1 cellular context compared by ENCODE assay signal in the genomic region with DNA sequence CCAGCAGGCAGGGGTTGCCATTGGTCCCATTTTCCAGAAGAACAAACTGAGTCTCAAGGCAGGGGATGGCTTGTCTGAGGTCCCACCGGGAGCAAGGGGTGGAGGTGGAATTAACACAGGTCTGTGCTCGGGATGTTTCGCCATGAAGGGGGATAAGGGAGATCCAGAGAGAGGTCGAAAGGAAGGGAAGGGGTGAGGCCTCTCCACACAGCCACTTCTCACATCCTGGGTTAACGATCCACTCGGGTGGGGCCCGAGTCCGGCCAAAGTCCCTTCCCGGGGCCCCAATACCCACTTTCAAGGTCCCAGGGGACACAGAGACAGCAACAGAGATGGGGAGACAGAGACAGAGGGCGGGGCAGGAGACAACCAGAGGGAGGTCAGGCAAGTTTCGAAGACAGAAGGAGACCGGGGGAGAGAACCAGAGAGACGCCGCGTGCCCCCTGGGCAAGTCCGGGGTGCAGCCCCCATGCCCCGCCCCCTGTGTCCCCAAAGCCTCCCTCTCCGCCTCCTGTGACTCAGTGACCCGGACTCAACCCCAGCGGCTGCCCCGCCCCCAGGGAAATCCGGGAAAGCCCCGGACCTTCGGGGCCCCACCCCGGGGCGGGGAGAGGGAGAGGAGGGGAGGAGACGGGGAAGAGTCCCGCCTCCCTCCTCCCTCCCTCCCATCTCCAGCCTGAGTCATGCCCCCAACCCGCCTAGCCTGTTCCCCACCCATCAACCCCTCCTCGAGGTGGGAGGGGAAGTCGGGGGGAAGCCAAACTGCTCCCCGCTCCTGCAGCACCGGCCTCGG.
TF ChIP-seq lines count a peak whose summit lies in the region.

No MANE protein-coding gene starts in this region.

TF ChIP-seq in HEK293, 187 proteins besides CTCF, POLR2A, EP300 and RAD21 (continued from another document and continues in another):
- TF ChIP-seq, protein P1, sequence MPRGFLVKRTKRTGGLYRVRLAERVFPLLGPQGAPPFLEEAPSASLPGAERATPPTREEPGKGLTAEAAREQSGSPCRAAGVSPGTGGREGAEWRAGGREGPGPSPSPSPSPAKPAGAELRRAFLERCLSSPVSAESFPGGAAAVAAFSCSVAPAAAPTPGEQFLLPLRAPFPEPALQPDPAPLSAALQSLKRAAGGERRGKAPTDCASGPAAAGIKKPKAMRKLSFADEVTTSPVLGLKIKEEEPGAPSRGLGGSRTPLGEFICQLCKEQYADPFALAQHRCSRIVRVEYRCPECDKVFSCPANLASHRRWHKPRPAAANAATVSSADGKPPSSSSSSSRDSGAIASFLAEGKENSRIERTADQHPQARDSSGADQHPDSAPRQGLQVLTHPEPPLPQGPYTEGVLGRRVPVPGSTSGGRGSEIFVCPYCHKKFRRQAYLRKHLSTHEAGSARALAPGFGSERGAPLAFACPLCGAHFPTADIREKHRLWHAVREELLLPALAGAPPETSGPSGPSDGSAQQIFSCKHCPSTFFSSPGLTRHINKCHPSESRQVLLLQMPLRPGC (tag by site-specific recombination; IDR thresholded peaks at IDR 0.05): no peak
- TF ChIP-seq, protein P2, sequence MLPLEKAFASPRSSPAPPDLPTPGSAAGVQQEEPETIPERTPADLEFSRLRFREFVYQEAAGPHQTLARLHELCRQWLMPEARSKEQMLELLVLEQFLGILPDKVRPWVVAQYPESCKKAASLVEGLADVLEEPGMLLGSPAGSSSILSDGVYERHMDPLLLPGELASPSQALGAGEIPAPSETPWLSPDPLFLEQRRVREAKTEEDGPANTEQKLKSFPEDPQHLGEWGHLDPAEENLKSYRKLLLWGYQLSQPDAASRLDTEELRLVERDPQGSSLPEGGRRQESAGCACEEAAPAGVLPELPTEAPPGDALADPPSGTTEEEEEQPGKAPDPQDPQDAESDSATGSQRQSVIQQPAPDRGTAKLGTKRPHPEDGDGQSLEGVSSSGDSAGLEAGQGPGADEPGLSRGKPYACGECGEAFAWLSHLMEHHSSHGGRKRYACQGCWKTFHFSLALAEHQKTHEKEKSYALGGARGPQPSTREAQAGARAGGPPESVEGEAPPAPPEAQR (tag by site-specific recombination; IDR thresholded peaks at IDR 0.05): no peak
- TF ChIP-seq ZBTB17 (tag by site-specific recombination; IDR thresholded peaks at IDR 0.05) (no peak), ZNF426 (tag by site-specific recombination; IDR thresholded peaks at IDR 0.05) (no peak), ZNF211 (tag by site-specific recombination; IDR thresholded peaks at IDR 0.05; ENCODE audit: low read depth) (no peak), ZBTB20 (tag by site-specific recombination; IDR thresholded peaks at IDR 0.05) (no peak), ZNF549 (tag by site-specific recombination; IDR thresholded peaks at IDR 0.05) (no peak), ZNF48 (tag by site-specific recombination; IDR thresholded peaks at IDR 0.05) (no peak), ZNF677 (tag by site-specific recombination; IDR thresholded peaks at IDR 0.05) (no peak), ZNF558 (tag by site-specific recombination; IDR thresholded peaks at IDR 0.05) (no peak), SP2 (tag by site-specific recombination; IDR thresholded peaks at IDR 0.05) (peak; percentile 90), ZNF239 (tag by site-specific recombination; IDR thresholded peaks at IDR 0.05) (no peak), WT1 (tag by site-specific recombination; IDR thresholded peaks at IDR 0.05) (peak; percentile 74), ZBTB21 (tag by site-specific recombination; IDR thresholded peaks at IDR 0.05) (no peak), ZNF707 (tag by site-specific recombination; IDR thresholded peaks at IDR 0.05) (no peak), SCRT2 (tag by site-specific recombination; IDR thresholded peaks at IDR 0.05) (no peak), ZNF157 (tag by site-specific recombination; IDR thresholded peaks at IDR 0.05) (no peak)
- TF ChIP-seq, protein P3, sequence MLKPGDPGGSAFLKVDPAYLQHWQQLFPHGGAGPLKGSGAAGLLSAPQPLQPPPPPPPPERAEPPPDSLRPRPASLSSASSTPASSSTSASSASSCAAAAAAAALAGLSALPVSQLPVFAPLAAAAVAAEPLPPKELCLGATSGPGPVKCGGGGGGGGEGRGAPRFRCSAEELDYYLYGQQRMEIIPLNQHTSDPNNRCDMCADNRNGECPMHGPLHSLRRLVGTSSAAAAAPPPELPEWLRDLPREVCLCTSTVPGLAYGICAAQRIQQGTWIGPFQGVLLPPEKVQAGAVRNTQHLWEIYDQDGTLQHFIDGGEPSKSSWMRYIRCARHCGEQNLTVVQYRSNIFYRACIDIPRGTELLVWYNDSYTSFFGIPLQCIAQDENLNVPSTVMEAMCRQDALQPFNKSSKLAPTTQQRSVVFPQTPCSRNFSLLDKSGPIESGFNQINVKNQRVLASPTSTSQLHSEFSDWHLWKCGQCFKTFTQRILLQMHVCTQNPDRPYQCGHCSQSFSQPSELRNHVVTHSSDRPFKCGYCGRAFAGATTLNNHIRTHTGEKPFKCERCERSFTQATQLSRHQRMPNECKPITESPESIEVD (tag by site-specific recombination; IDR thresholded peaks at IDR 0.05): no peak
- TF ChIP-seq, protein P4, sequence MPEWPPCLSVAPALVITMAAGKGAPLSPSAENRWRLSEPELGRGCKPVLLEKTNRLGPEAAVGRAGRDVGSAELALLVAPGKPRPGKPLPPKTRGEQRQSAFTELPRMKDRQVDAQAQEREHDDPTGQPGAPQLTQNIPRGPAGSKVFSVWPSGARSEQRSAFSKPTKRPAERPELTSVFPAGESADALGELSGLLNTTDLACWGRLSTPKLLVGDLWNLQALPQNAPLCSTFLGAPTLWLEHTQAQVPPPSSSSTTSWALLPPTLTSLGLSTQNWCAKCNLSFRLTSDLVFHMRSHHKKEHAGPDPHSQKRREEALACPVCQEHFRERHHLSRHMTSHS (tag by site-specific recombination; IDR thresholded peaks at IDR 0.05): no peak
- TF ChIP-seq, protein P5, sequence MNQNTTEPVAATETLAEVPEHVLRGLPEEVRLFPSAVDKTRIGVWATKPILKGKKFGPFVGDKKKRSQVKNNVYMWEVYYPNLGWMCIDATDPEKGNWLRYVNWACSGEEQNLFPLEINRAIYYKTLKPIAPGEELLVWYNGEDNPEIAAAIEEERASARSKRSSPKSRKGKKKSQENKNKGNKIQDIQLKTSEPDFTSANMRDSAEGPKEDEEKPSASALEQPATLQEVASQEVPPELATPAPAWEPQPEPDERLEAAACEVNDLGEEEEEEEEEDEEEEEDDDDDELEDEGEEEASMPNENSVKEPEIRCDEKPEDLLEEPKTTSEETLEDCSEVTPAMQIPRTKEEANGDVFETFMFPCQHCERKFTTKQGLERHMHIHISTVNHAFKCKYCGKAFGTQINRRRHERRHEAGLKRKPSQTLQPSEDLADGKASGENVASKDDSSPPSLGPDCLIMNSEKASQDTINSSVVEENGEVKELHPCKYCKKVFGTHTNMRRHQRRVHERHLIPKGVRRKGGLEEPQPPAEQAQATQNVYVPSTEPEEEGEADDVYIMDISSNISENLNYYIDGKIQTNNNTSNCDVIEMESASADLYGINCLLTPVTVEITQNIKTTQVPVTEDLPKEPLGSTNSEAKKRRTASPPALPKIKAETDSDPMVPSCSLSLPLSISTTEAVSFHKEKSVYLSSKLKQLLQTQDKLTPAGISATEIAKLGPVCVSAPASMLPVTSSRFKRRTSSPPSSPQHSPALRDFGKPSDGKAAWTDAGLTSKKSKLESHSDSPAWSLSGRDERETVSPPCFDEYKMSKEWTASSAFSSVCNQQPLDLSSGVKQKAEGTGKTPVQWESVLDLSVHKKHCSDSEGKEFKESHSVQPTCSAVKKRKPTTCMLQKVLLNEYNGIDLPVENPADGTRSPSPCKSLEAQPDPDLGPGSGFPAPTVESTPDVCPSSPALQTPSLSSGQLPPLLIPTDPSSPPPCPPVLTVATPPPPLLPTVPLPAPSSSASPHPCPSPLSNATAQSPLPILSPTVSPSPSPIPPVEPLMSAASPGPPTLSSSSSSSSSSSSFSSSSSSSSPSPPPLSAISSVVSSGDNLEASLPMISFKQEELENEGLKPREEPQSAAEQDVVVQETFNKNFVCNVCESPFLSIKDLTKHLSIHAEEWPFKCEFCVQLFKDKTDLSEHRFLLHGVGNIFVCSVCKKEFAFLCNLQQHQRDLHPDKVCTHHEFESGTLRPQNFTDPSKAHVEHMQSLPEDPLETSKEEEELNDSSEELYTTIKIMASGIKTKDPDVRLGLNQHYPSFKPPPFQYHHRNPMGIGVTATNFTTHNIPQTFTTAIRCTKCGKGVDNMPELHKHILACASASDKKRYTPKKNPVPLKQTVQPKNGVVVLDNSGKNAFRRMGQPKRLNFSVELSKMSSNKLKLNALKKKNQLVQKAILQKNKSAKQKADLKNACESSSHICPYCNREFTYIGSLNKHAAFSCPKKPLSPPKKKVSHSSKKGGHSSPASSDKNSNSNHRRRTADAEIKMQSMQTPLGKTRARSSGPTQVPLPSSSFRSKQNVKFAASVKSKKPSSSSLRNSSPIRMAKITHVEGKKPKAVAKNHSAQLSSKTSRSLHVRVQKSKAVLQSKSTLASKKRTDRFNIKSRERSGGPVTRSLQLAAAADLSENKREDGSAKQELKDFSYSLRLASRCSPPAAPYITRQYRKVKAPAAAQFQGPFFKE (tag by site-specific recombination; IDR thresholded peaks at IDR 0.05; ENCODE audit: borderline replicate concordance): no peak
- TF ChIP-seq, protein P6, sequence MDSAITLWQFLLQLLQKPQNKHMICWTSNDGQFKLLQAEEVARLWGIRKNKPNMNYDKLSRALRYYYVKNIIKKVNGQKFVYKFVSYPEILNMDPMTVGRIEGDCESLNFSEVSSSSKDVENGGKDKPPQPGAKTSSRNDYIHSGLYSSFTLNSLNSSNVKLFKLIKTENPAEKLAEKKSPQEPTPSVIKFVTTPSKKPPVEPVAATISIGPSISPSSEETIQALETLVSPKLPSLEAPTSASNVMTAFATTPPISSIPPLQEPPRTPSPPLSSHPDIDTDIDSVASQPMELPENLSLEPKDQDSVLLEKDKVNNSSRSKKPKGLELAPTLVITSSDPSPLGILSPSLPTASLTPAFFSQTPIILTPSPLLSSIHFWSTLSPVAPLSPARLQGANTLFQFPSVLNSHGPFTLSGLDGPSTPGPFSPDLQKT (IDR thresholded peaks at IDR 0.05; ENCODE audit: borderline replicate concordance, low read depth, low read length): no peak
- TF ChIP-seq, protein P7, sequence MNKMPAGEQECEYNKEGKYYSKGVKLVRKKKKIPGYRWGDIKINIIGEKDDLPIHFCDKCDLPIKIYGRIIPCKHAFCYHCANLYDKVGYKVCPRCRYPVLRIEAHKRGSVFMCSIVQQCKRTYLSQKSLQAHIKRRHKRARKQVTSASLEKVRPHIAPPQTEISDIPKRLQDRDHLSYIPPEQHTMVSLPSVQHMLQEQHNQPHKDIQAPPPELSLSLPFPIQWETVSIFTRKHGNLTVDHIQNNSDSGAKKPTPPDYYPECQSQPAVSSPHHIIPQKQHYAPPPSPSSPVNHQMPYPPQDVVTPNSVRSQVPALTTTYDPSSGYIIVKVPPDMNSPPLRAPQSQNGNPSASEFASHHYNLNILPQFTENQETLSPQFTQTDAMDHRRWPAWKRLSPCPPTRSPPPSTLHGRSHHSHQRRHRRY (tag by site-specific recombination; IDR thresholded peaks at IDR 0.05): no peak
- TF ChIP-seq, protein P8, sequence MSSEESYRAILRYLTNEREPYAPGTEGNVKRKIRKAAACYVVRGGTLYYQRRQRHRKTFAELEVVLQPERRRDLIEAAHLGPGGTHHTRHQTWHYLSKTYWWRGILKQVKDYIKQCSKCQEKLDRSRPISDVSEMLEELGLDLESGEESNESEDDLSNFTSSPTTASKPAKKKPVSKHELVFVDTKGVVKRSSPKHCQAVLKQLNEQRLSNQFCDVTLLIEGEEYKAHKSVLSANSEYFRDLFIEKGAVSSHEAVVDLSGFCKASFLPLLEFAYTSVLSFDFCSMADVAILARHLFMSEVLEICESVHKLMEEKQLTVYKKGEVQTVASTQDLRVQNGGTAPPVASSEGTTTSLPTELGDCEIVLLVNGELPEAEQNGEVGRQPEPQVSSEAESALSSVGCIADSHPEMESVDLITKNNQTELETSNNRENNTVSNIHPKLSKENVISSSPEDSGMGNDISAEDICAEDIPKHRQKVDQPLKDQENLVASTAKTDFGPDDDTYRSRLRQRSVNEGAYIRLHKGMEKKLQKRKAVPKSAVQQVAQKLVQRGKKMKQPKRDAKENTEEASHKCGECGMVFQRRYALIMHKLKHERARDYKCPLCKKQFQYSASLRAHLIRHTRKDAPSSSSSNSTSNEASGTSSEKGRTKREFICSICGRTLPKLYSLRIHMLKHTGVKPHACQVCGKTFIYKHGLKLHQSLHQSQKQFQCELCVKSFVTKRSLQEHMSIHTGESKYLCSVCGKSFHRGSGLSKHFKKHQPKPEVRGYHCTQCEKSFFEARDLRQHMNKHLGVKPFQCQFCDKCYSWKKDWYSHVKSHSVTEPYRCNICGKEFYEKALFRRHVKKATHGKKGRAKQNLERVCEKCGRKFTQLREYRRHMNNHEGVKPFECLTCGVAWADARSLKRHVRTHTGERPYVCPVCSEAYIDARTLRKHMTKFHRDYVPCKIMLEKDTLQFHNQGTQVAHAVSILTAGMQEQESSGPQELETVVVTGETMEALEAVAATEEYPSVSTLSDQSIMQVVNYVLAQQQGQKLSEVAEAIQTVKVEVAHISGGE (tag by site-specific recombination; conservative IDR thresholded peaks at IDR 0.05; ENCODE audit: low read depth): no peak
- TF ChIP-seq, protein P9, sequence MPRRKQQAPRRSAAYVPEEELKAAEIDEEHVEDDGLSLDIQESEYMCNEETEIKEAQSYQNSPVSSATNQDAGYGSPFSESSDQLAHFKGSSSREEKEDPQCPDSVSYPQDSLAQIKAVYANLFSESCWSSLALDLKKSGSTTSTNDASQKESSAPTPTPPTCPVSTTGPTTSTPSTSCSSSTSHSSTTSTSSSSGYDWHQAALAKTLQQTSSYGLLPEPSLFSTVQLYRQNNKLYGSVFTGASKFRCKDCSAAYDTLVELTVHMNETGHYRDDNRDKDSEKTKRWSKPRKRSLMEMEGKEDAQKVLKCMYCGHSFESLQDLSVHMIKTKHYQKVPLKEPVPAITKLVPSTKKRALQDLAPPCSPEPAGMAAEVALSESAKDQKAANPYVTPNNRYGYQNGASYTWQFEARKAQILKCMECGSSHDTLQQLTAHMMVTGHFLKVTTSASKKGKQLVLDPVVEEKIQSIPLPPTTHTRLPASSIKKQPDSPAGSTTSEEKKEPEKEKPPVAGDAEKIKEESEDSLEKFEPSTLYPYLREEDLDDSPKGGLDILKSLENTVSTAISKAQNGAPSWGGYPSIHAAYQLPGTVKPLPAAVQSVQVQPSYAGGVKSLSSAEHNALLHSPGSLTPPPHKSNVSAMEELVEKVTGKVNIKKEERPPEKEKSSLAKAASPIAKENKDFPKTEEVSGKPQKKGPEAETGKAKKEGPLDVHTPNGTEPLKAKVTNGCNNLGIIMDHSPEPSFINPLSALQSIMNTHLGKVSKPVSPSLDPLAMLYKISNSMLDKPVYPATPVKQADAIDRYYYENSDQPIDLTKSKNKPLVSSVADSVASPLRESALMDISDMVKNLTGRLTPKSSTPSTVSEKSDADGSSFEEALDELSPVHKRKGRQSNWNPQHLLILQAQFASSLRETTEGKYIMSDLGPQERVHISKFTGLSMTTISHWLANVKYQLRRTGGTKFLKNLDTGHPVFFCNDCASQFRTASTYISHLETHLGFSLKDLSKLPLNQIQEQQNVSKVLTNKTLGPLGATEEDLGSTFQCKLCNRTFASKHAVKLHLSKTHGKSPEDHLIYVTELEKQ (tag by site-specific recombination; IDR thresholded peaks at IDR 0.05; ENCODE audit: borderline replicate concordance): no peak
- TF ChIP-seq, protein P10, sequence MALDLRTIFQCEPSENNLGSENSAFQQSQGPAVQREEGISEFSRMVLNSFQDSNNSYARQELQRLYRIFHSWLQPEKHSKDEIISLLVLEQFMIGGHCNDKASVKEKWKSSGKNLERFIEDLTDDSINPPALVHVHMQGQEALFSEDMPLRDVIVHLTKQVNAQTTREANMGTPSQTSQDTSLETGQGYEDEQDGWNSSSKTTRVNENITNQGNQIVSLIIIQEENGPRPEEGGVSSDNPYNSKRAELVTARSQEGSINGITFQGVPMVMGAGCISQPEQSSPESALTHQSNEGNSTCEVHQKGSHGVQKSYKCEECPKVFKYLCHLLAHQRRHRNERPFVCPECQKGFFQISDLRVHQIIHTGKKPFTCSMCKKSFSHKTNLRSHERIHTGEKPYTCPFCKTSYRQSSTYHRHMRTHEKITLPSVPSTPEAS (tag by site-specific recombination; IDR thresholded peaks at IDR 0.05): no peak
